In genomic region chr20:59495166-59495565, GRCh38 we compare ENCODE assay signal across 16 cellular contexts.
"Had no signal": no experiment of that assay in that cellular context is flagged by ENCODE, and none has a peak within 500 bp of the region (broad histone marks: within the 10 kb centered on the region; RNA-seq: fewer than 3 reads in every experiment).

No MANE protein-coding gene starts in this region.

- H3K4me3 ChIP-seq: coronary artery, dorsolateral prefrontal cortex, esophagus muscularis mucosa, gastroesophageal sphincter, heart left ventricle, hepatocyte, left lung, lower lobe of right lung, mucosa of descending colon had no signal

- H3K4me2 ChIP-seq: hepatocyte had no signal

- H3K27ac Mint-ChIP-seq: immature natural killer cell, mesothelial cell of epicardium had no signal

- H3K9me3 Mint-ChIP-seq: immature natural killer cell had no signal

- H3K4me1 ChIP-seq: foreskin keratinocyte, gastroesophageal sphincter, left lung, lower lobe of right lung had no signal

- H2AFZ ChIP-seq: hepatocyte had no signal

- H3K36me3 Mint-ChIP-seq: immature natural killer cell, mesothelial cell of epicardium had no signal

- H3K9me3 ChIP-seq: lower lobe of right lung, mucosa of descending colon had no signal

- H3K4me3 Mint-ChIP-seq: immature natural killer cell, mesothelial cell of epicardium had no signal

- H3K36me3 ChIP-seq: esophagus muscularis mucosa, gastroesophageal sphincter, heart left ventricle, left lung, lower lobe of right lung had no signal

- H3K27ac ChIP-seq: coronary artery, dorsolateral prefrontal cortex, esophagus muscularis mucosa, foreskin keratinocyte, gastroesophageal sphincter, heart left ventricle, hepatocyte, left lung, lower lobe of right lung had no signal

- H3K4me1 Mint-ChIP-seq: immature natural killer cell, mesothelial cell of epicardium had no signal

- FAIRE-seq: colon, frontal cortex, islet of Langerhans, keratinocyte had no signal

- H3K27me3 ChIP-seq: foreskin keratinocyte had no signal

- H3K79me2 ChIP-seq: hepatocyte had no signal
